In genomic region chr2:23009545-23010149, GRCh38 we compare ENCODE assay signal across 11 cellular contexts.
DNase-seq lines count a peak whose midpoint lies in the region; ATAC-seq and TF ChIP-seq lines count a peak whose summit lies in the region.
"Had no signal": no experiment of that assay in that cellular context is flagged by ENCODE, and none has a peak within 500 bp of the region (broad histone marks: within the 10 kb centered on the region; RNA-seq: fewer than 3 reads in every experiment).

No MANE protein-coding gene starts in this region.

- DNase-seq in HS-27A (ENCODE audit: low read depth), result peak; percentile 2
- DNase-seq in astrocyte of the cerebellum (ENCODE audit: low read depth), result peak; percentile 12
- DNase-seq in hippocampal formation (lab: John Stamatoyannopoulos, UW), result peak; percentile 21 to 43
- DNase-seq in sciatic nerve (ENCODE audit: low spot score), result peak; percentile 65
- no peak for DNase-seq in NCI-H1436 treated with DMSO at 0.1 percent for 48 hours (lab: John Stamatoyannopoulos, UW)
- no peak for DNase-seq in progenitor cell of endocrine pancreas (ENCODE audit: low spot score, unreplicated experiment)
- no peak for DNase-seq in activated CD4-positive, alpha-beta T cell treated with anti-CD3 and anti-CD28 coated beads for 4 hours
- DNase-seq: T-helper 9 cell had no signal

- TF ChIP-seq CTCF in astrocyte of the cerebellum (IDR thresholded peaks at IDR 0.05; ENCODE audit: low read depth, low read length, missing control alignments) (no peak), progenitor cell of endocrine pancreas (IDR thresholded peaks at IDR 0.05; ENCODE audit: unreplicated experiment) (no peak)

- in situ Hi-C loops in astrocyte of the cerebellum (cut with HindIII; ENCODE audit: low sequenced_read_pairs), result no loop called here

- no peaks in the 10 kb centered on the region for H3K36me3 Mint-ChIP-seq in progenitor cell of endocrine pancreas (ENCODE audit: insufficient read depth)
- H3K36me3 Mint-ChIP-seq: brain, memory B cell had no signal

- H3K9me3 Mint-ChIP-seq in progenitor cell of endocrine pancreas (ENCODE audit: low read depth), result no peaks in the 10 kb centered on the region
- H3K9me3 Mint-ChIP-seq: memory B cell had no signal

- H3K4me3 ChIP-seq in astrocyte of the cerebellum (ENCODE audit: low read depth, low read length), result no peak overlapping the region

- H3K4me3 Mint-ChIP-seq in progenitor cell of endocrine pancreas (ENCODE audit: low read depth), result no peak overlapping the region
- H3K4me3 Mint-ChIP-seq: brain, memory B cell had no signal

- intact Hi-C loops in sciatic nerve (cut with DNase I), result no loop called here

- no peaks in the 10 kb centered on the region for H3K4me1 Mint-ChIP-seq in progenitor cell of endocrine pancreas (ENCODE audit: low read depth)
- H3K4me1 Mint-ChIP-seq: memory B cell had no signal

- ATAC-seq in sciatic nerve (peak; percentile 94), HG02678 (IDR thresholded peaks at IDR 0.05; ENCODE audit: unreplicated experiment) (no peak)

- no peaks in the 10 kb centered on the region for H3K27me3 Mint-ChIP-seq in progenitor cell of endocrine pancreas
- H3K27me3 Mint-ChIP-seq: memory B cell had no signal

- no peak overlapping the region for H3K27ac Mint-ChIP-seq in progenitor cell of endocrine pancreas
- H3K27ac Mint-ChIP-seq: memory B cell had no signal

Comparison
In these comparisons a context has a peak if more than half of its experiments do, and no peak if none do; other contexts are left out.
1. DNase-seq: peak in HS-27A (single experiment), astrocyte of the cerebellum (single experiment), hippocampal formation (2 of 2) and sciatic nerve (single experiment); none in NCI-H1436 treated with DMSO at 0.1 percent for 48 hours (single experiment), progenitor cell of endocrine pancreas (single experiment) and activated CD4-positive, alpha-beta T cell treated with anti-CD3 and anti-CD28 coated beads for 4 hours (0 of 2).